ENCODE assay signal across 8 cellular contexts in genomic region chr4:74444891-74445642, GRCh38. TPM values are rescaled to one million over a fixed set of nuclear protein-coding genes. Genes with fewer than 3 reads are reported as not detected.
DNase-seq lines count a peak whose midpoint lies in the region; ATAC-seq lines count a peak whose summit lies in the region.

Gene AREG (plus strand): TSS chr4:74445136. CDS start chr4:74445346, 210 bp downstream.

- peak; percentile 74 to 79 (median 75) for DNase-seq in NCI-H1417 (lab: John Stamatoyannopoulos, UW)
- no peak for DNase-seq in NCI-H1417 treated with DMSO at 0.1 percent for 48 hours (lab: John Stamatoyannopoulos, UW)
- peak; percentile 42 for DNase-seq in NCI-H345 treated with DMSO at 0.1 percent for 48 hours (lab: John Stamatoyannopoulos, UW; ENCODE audit: unreplicated experiment)
- DNase-seq in activated CD4-positive, alpha-beta T cell treated with anti-CD3 and anti-CD28 coated beads, Interleukin-2, amount 50 U/mL, for 24 hours (ENCODE audit: low read depth in 1 of 2, low spot score in 1 of 2): peak; percentile 69 to 79
- peak; percentile 58 for DNase-seq in medulla oblongata (ENCODE audit: extremely low spot score)
- peak; percentile 61 for DNase-seq in stimulated activated CD8-positive, alpha-beta memory T cell treated with anti-CD3 and anti-CD28 coated beads, Interleukin-12 subunit alpha, Interleukin-12 subunit beta, amount 100 ng/mL, for 24 hours (ENCODE audit: extremely low read depth)

- peak; percentile 92 for ATAC-seq in HG02852 (IDR thresholded peaks at IDR 0.05; ENCODE audit: unreplicated experiment)

- H3K36me3 ChIP-seq in ectodermal cell (ENCODE audit: control insufficient read depth, insufficient read depth, low read length): no peaks in the 10 kb centered on the region

- H3K27me3 ChIP-seq in ectodermal cell (ENCODE audit: control insufficient read depth, insufficient read depth, low read length, poor library complexity, severe bottlenecking): peaks cover 33% of the 10 kb centered on the region

- H3K9me3 ChIP-seq in ectodermal cell (ENCODE audit: control insufficient read depth, low read length): no peaks in the 10 kb centered on the region

- no peaks in the 10 kb centered on the region for H3K4me1 ChIP-seq in ectodermal cell (ENCODE audit: control insufficient read depth, insufficient read depth, low read length)

- H3K4me3 ChIP-seq in ectodermal cell (ENCODE audit: insufficient read depth, low read depth, low read length): peak within 1 kb of the TSS; percentile 53

- WGBS in ectodermal cell, 2 experiments: 2 to 3% methylated on average over 64 of the region's 64 CpGs

- H3K27ac ChIP-seq in ectodermal cell (ENCODE audit: insufficient read depth, low read depth, low read length, poor library complexity, severe bottlenecking): no peak within 1 kb of the TSS

RNA-seq across cellular contexts. Expression of gene AREG, which starts in this region (rescaled TPM):
- not detected for polyA plus RNA-seq in ectodermal cell (2013, experiment 1 of 4)
- polyA plus RNA-seq in ectodermal cell (2013, experiment 2 of 4): not detected
- not detected for polyA plus RNA-seq in ectodermal cell (2013, experiment 3 of 4)
- not detected for polyA plus RNA-seq in ectodermal cell (2013, experiment 4 of 4)
